8 cellular contexts compared by ENCODE assay signal in the genomic region with DNA sequence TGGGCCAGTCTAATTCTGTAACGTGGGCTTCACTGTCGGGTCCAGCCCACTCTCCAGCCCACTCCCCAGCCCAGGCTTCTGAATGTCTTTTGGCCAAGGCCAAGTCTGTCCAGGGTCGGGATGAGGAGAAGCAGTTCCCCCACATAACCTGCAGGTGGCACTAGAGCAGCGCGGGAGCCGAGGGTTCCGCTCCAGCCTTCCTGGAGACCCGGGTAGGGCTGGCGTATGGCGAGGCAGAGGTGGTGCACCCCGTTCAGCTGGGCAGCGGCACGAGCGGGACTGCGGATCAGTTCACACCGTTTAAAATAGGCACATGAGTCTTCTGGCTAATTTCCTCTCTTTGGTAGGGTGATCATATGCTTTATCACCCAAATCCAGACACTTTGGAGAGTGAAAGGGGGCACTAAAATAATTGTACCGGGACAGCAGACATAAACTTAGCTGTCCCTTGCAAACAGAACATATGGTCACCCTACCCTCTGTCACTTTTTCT.
DNase-seq lines count a peak whose midpoint lies in the region; ATAC-seq and TF ChIP-seq lines count a peak whose summit lies in the region.

No MANE protein-coding gene starts in this region.

- peak; percentile 97 for ATAC-seq in GM19395 (IDR thresholded peaks at IDR 0.05; ENCODE audit: unreplicated experiment)
- peak; percentile 85 for ATAC-seq in PC-3
- peak; percentile 98 for ATAC-seq in upper lobe of right lung

- no peak overlapping the region for H3K27ac Mint-ChIP-seq in CD4-positive, alpha-beta memory T cell
- no peak overlapping the region for H3K27ac Mint-ChIP-seq in activated T-helper 1 cell treated with anti-CD3 and anti-CD28 coated beads, Interleukin-12 subunit alpha, Interleukin-12 subunit beta, Interleukin-2, Interleukin-4 antibody, amounts not matched to agents 30 ng/mL and 10 ng/mL and 1 ng/mL, durations not matched to agents 14 hours and 24 hours and 36 hours

- CTCF ChIA-PET in CD4-positive, alpha-beta memory T cell (lab: Charles Lee; ENCODE audit: partially characterized antibody) = interaction anchor here (0.8 to 2.4 kb wide), 5 partner anchors 8 to 57 kb away, joined by 3 to 9 read pairs (median 5); no protein-coding TSS in a partner anchor
- CTCF ChIA-PET in PC-3 (lab: Charles Lee) = no interaction called here

- H2AFZ ChIP-seq in PC-3 (ENCODE audit: low read length) (no peak overlapping the region), parathyroid adenoma (peak overlapping the region; percentile 54)

- no peaks in the 10 kb centered on the region for H3K9me3 ChIP-seq in CD4-positive, alpha-beta memory T cell (ENCODE audit: control insufficient read depth in 1 of 2, low read length in 2 of 2)
- no peaks in the 10 kb centered on the region for H3K9me3 ChIP-seq in PC-3 (ENCODE audit: low read length)
- no peaks in the 10 kb centered on the region for H3K9me3 ChIP-seq in parathyroid adenoma (ENCODE audit: control insufficient read depth, low read length)
- no peaks in the 10 kb centered on the region for H3K9me3 ChIP-seq in upper lobe of right lung

- H3K27me3 ChIP-seq in CD4-positive, alpha-beta memory T cell (ENCODE audit: insufficient read depth, low read length) = no peaks in the 10 kb centered on the region
- H3K27me3 ChIP-seq in HL-60 (ENCODE audit: insufficient read depth, poor library complexity, severe bottlenecking) = no peaks in the 10 kb centered on the region
- no peaks in the 10 kb centered on the region for H3K27me3 ChIP-seq in PC-3 (ENCODE audit: low read length)
- no peaks in the 10 kb centered on the region for H3K27me3 ChIP-seq in parathyroid adenoma (ENCODE audit: control insufficient read depth, insufficient read depth, low read length)
- H3K27me3 ChIP-seq in upper lobe of right lung = no peaks in the 10 kb centered on the region

- H3K27me3 Mint-ChIP-seq in CD4-positive, alpha-beta memory T cell = peaks cover 19 to 20% of the 10 kb centered on the region in 2 donors
- H3K27me3 Mint-ChIP-seq in activated T-helper 1 cell treated with anti-CD3 and anti-CD28 coated beads, Interleukin-12 subunit alpha, Interleukin-12 subunit beta, Interleukin-2, Interleukin-4 antibody, amounts not matched to agents 30 ng/mL and 10 ng/mL and 1 ng/mL, durations not matched to agents 14 hours and 24 hours and 36 hours (ENCODE audit: insufficient read depth) = peaks cover 13% of the 10 kb centered on the region

- TF ChIP-seq CTCF in HL-60 (IDR thresholded peaks at IDR 0.05; ENCODE audit: insufficient read depth, low read length) = peak; percentile 79
- TF ChIP-seq CTCF in PC-3 (conservative IDR thresholded peaks at IDR 0.05; ENCODE audit: low read depth, low read length) = peak; percentile 70
- peak; percentile 90 for TF ChIP-seq CTCF in parathyroid adenoma (IDR thresholded peaks at IDR 0.05)
- TF ChIP-seq CTCF in upper lobe of right lung (IDR thresholded peaks at IDR 0.05) = peak; percentile 91

- no peaks in the 10 kb centered on the region for H3K36me3 Mint-ChIP-seq in CD4-positive, alpha-beta memory T cell
- H3K36me3 Mint-ChIP-seq in activated T-helper 1 cell treated with anti-CD3 and anti-CD28 coated beads, Interleukin-12 subunit alpha, Interleukin-12 subunit beta, Interleukin-2, Interleukin-4 antibody, amounts not matched to agents 30 ng/mL and 10 ng/mL and 1 ng/mL, durations not matched to agents 14 hours and 24 hours and 36 hours (ENCODE audit: low read depth) = no peaks in the 10 kb centered on the region

- H3K4me2 ChIP-seq in PC-3 (ENCODE audit: low read length) (no peak overlapping the region), parathyroid adenoma (ENCODE audit: low read length) (peak overlapping the region; percentile 45)

- H3K27ac ChIP-seq in CD4-positive, alpha-beta memory T cell (ENCODE audit: low read depth, low read length) = no peak overlapping the region
- no peak overlapping the region for H3K27ac ChIP-seq in HL-60 (replicated peaks)
- H3K27ac ChIP-seq in PC-3 (ENCODE audit: low read length) = no peak overlapping the region
- H3K27ac ChIP-seq in parathyroid adenoma = no peak overlapping the region
- no peak overlapping the region for H3K27ac ChIP-seq in upper lobe of right lung

- intact Hi-C loops in CD4-positive, alpha-beta memory T cell (cut with micrococcal nuclease) = no loop called here
- intact Hi-C loops in PC-3 (cut with micrococcal nuclease) (no loop called here), upper lobe of right lung (cut with DNase I) (no loop called here)
- intact Hi-C loops in activated T-helper 1 cell treated with anti-CD3 and anti-CD28 coated beads, Interleukin-12 subunit alpha, Interleukin-12 subunit beta, Interleukin-2, Interleukin-4 antibody, amounts not matched to agents 30 ng/mL and 10 ng/mL and 1 ng/mL, durations not matched to agents 14 hours and 24 hours and 36 hours (cut with micrococcal nuclease) = loop anchor here (1.0 kb wide), 1 partner anchor 26 kb away; no protein-coding TSS in a partner anchor

- H3K36me3 ChIP-seq in CD4-positive, alpha-beta memory T cell (ENCODE audit: insufficient read depth, low read length) = no peaks in the 10 kb centered on the region
- H3K36me3 ChIP-seq in PC-3 (ENCODE audit: low read depth, low read length) (no peaks in the 10 kb centered on the region), parathyroid adenoma (ENCODE audit: control insufficient read depth, insufficient read depth, low read length) (no peaks in the 10 kb centered on the region), upper lobe of right lung (no peaks in the 10 kb centered on the region)

- H3K79me2 ChIP-seq in PC-3 (ENCODE audit: low read length) = no peaks in the 10 kb centered on the region
- no peaks in the 10 kb centered on the region for H3K79me2 ChIP-seq in parathyroid adenoma

- H3F3A ChIP-seq in PC-3 (ENCODE audit: low read length, unreplicated experiment) = no peaks in the 10 kb centered on the region

- no peaks in the 10 kb centered on the region for H3K4me1 ChIP-seq in CD4-positive, alpha-beta memory T cell (ENCODE audit: insufficient read depth, low read length)
- H3K4me1 ChIP-seq in PC-3 (ENCODE audit: insufficient read depth, low read length) = no peaks in the 10 kb centered on the region
- no peaks in the 10 kb centered on the region for H3K4me1 ChIP-seq in parathyroid adenoma
- no peaks in the 10 kb centered on the region for H3K4me1 ChIP-seq in upper lobe of right lung

- H3K9me3 Mint-ChIP-seq in CD4-positive, alpha-beta memory T cell = peaks cover 0 to 8% (median 1%) of the 10 kb centered on the region in 8 donors
- H3K9me3 Mint-ChIP-seq in activated T-helper 1 cell treated with anti-CD3 and anti-CD28 coated beads, Interleukin-12 subunit alpha, Interleukin-12 subunit beta, Interleukin-2, Interleukin-4 antibody, amounts not matched to agents 30 ng/mL and 10 ng/mL and 1 ng/mL, durations not matched to agents 14 hours and 24 hours and 36 hours = no peaks in the 10 kb centered on the region

- H3K4me3 Mint-ChIP-seq in CD4-positive, alpha-beta memory T cell = peak overlapping the region in 3 of 8 donors; percentile 3 to 22 (median 4)
- H3K4me3 Mint-ChIP-seq in activated T-helper 1 cell treated with anti-CD3 and anti-CD28 coated beads, Interleukin-12 subunit alpha, Interleukin-12 subunit beta, Interleukin-2, Interleukin-4 antibody, amounts not matched to agents 30 ng/mL and 10 ng/mL and 1 ng/mL, durations not matched to agents 14 hours and 24 hours and 36 hours = no peak overlapping the region

- POLR2A ChIA-PET in CD4-positive, alpha-beta memory T cell (lab: Charles Lee; ENCODE audit: partially characterized antibody) = interaction anchor here (0.6 kb wide), 1 partner anchor 399 kb away, joined by 4 read pairs; no protein-coding TSS in a partner anchor
- POLR2A ChIA-PET in PC-3 (lab: Charles Lee; ENCODE audit: unreplicated experiment) = no interaction called here

- DNase-seq in CD4-positive, alpha-beta memory T cell = peak in 4 of 5 donors; percentile 8 to 27 (median 24)
- peak; percentile 13 to 64 for DNase-seq in HL-60 (ENCODE audit: low read depth in 1 of 2, low spot score in 1 of 2)
- DNase-seq in PC-3 = peak; percentile 65
- DNase-seq in activated T-helper 1 cell treated with anti-CD3 and anti-CD28 coated beads, Interleukin-12 subunit alpha, Interleukin-12 subunit beta, Interleukin-2, Interleukin-4 antibody, amounts not matched to agents 30 ng/mL and 10 ng/mL and 1 ng/mL, durations not matched to agents 14 hours and 24 hours and 36 hours (ENCODE audit: low spot score) = peak; percentile 32
- DNase-seq in foreskin melanocyte = peak; percentile 27
- DNase-seq in upper lobe of right lung = peak; percentile 77

- peaks cover 0 to 5% (median 2%) of the 10 kb centered on the region in 4 donors for H3K4me1 Mint-ChIP-seq in CD4-positive, alpha-beta memory T cell
- peaks cover 6% of the 10 kb centered on the region for H3K4me1 Mint-ChIP-seq in activated T-helper 1 cell treated with anti-CD3 and anti-CD28 coated beads, Interleukin-12 subunit alpha, Interleukin-12 subunit beta, Interleukin-2, Interleukin-4 antibody, amounts not matched to agents 30 ng/mL and 10 ng/mL and 1 ng/mL, durations not matched to agents 14 hours and 24 hours and 36 hours (ENCODE audit: low read depth)

- H3K9ac ChIP-seq in PC-3 (ENCODE audit: low read length) (no peak overlapping the region), parathyroid adenoma (no peak overlapping the region)

- no peak overlapping the region for H3K4me3 ChIP-seq in CD4-positive, alpha-beta memory T cell (ENCODE audit: low read length in 2 of 2)
- H3K4me3 ChIP-seq in HL-60 (replicated peaks; ENCODE audit: insufficient read depth, low read length) (no peak overlapping the region), PC-3 (ENCODE audit: low read length) (no peak overlapping the region), parathyroid adenoma (ENCODE audit: low read depth, low read length) (no peak overlapping the region), upper lobe of right lung (no peak overlapping the region)

- BruUV-seq in PC-3 (replicated peaks; lab: Mats Ljungman, UMichigan) = no TSS peak

- H4K20me1 ChIP-seq in PC-3 (ENCODE audit: low read length) = no peaks in the 10 kb centered on the region

- H3K9me2 ChIP-seq in PC-3 (replicated peaks; ENCODE audit: low read length) = no peaks in the 10 kb centered on the region

Comparison
In these comparisons a context has a peak if more than half of its experiments do, and no peak if none do; other contexts are left out.
1. DNase-seq: peak in every context shown above with its lines; median percentile 77 in upper lobe of right lung; 65 in PC-3; 38 in HL-60; 32 in activated T-helper 1 cell treated with anti-CD3 and anti-CD28 coated beads, Interleukin-12 subunit alpha, Interleukin-12 subunit beta, Interleukin-2, Interleukin-4 antibody, amounts not matched to agents 30 ng/mL and 10 ng/mL and 1 ng/mL, durations not matched to agents 14 hours and 24 hours and 36 hours; 27 in foreskin melanocyte; 24 in CD4-positive, alpha-beta memory T cell.